In genomic region chr7:45470031-45470430, GRCh38 we compare ENCODE assay signal across 5 cellular contexts.
"Had no signal": no experiment of that assay in that cellular context is flagged by ENCODE, and none has a peak within 500 bp of the region (broad histone marks: within the 10 kb centered on the region; RNA-seq: fewer than 3 reads in every experiment).

No MANE protein-coding gene starts in this region.

- ATAC-seq: HepG2, K562 had no signal

- DNase-seq: IMR-90, KBM-7 had no signal

- H3K27ac ChIP-seq: HL-60 had no signal

- H3K4me3 ChIP-seq: K562 had no signal
